Comparison of ENCODE assay signal across 8 cellular contexts in the genomic region with DNA sequence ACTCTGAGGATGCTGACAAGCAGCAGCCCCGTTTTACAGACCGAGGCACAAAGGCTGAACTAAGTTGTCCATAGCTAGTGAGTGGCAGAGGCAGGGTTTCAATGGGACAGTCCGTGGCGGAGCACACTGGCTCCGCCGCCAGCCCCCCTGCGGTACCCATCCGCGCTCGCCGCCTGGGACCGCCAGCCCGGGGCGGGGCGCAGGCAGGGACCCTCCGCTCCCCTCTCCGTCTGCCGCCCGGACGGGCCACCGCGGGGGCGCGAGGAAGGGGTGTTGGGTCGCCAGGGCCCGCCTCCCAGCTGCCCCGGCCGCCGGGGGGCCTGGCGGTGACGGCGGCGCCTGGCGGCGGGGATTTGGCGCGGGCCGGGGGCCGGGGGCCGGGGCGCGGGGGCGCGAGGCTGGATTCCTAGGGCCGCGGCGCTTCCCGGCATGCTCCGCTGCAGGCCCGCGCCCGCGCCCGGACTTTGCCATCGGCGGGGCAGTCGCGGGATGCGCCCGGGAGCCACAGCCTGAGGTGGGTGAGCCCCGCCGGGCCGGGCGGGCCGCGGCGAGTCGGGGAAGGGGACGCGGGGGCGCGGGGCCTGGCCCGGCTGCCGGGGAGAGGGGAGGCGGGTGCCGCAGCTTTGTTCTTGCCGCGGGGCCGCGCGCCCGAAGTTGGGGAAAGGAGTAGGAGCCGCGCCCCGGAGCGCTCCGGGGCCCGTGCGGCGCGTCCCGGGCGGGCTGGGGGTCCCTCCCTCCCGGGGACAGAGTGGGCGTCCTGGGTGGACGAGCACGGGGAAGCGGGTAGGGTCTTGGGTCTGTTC. TPM values are rescaled to one million over a fixed set of nuclear protein-coding genes. Genes with fewer than 3 reads are reported as not detected.
DNase-seq lines count a peak whose midpoint lies in the region; ATAC-seq and TF ChIP-seq lines count a peak whose summit lies in the region.

A gene with protein sequence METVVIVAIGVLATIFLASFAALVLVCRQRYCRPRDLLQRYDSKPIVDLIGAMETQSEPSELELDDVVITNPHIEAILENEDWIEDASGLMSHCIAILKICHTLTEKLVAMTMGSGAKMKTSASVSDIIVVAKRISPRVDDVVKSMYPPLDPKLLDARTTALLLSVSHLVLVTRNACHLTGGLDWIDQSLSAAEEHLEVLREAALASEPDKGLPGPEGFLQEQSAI (plus strand): TSS at position 430 of the 803 bp plus-strand sequence. CDS start 3,376 bp downstream, outside the sequence.

- 1% methylated on average over 47 to 54 of the region's 98 CpGs for WGBS in mesodermal cell (ENCODE audit: insufficient coverage in 2 of 2), 2 experiments
- WGBS in thymus, result 1% methylated on average over 98 of the region's 98 CpGs

- ATAC-seq in HG02759 (IDR thresholded peaks at IDR 0.05; ENCODE audit: unreplicated experiment) (no peak), HG02885 (IDR thresholded peaks at IDR 0.05; ENCODE audit: poor library complexity, unreplicated experiment) (no peak)

- H3K4me3 ChIP-seq in mesodermal cell (ENCODE audit: extremely low read depth, insufficient read depth, low read length, poor library complexity, severe bottlenecking) (peak within 1 kb of the TSS; percentile 82), thymus (ENCODE audit: low read length) (peak within 1 kb of the TSS; percentile 43)

- peaks cover 37% of the 10 kb centered on the region for H3K27me3 ChIP-seq in thymus (ENCODE audit: control insufficient read depth, insufficient read depth)

- DNase-seq in NCI-H2227 (lab: John Stamatoyannopoulos, UW; ENCODE audit: unreplicated experiment) (peak; percentile 52), NCI-H2227 treated with DMSO at 0.1 percent for 48 hours (lab: John Stamatoyannopoulos, UW) (no peak), SK-MEL-5 (ENCODE audit: low read depth, low spot score) (no peak), erythroblast (lab: John Stamatoyannopoulos, UW) (peak; percentile 65 to 67)

- TF ChIP-seq POLR2A in erythroblast (IDR thresholded peaks at IDR 0.05; ENCODE audit: low read length), result no peak

- peaks cover 28% of the 10 kb centered on the region for H3K36me3 ChIP-seq in mesodermal cell (ENCODE audit: control insufficient read depth, insufficient read depth, low read length)
- no peaks in the 10 kb centered on the region for H3K36me3 ChIP-seq in thymus (ENCODE audit: control insufficient read depth, insufficient read depth)

- H3K9me3 ChIP-seq in mesodermal cell (ENCODE audit: control insufficient read depth, low read length) (no peaks in the 10 kb centered on the region), thymus (ENCODE audit: control insufficient read depth) (no peaks in the 10 kb centered on the region)

- in situ Hi-C loops in SK-MEL-5 (cut with HindIII; ENCODE audit: low pct_unique_long_range_greater_than_20kb, low sequenced_read_pairs), result no loop called here

- H3K27ac ChIP-seq in mesodermal cell (ENCODE audit: low read depth, low read length, severe bottlenecking), result peak within 1 kb of the TSS; percentile 86
- H3K27ac ChIP-seq in thymus (ENCODE audit: low read depth), result no peak within 1 kb of the TSS

- H3K4me1 ChIP-seq in mesodermal cell (ENCODE audit: control insufficient read depth, insufficient read depth, low read length, poor library complexity, severe bottlenecking), result no peaks in the 10 kb centered on the region
- no peaks in the 10 kb centered on the region for H3K4me1 ChIP-seq in thymus (ENCODE audit: control insufficient read depth, insufficient read depth, low read length)

RNA-seq across cellular contexts. Expression of the gene that starts here (rescaled TPM):
- total RNA-seq in SK-MEL-5 (2014; rRNA removed; shearing (Covaris generic)), result 86.1 and 98.0 TPM in 2 replicates
- 146 and 155 TPM in 2 replicates for polyA plus RNA-seq in SK-MEL-5 (2015; cell fraction: cytosol; rRNA removed)
- 64.8 and 89.7 TPM in 2 replicates for polyA plus RNA-seq in SK-MEL-5 (2015; cell fraction: nucleus; rRNA removed)
- polyA plus RNA-seq in mesodermal cell (2013, experiment 1 of 2), result 194 TPM
- polyA plus RNA-seq in mesodermal cell (2013, experiment 2 of 2), result 204 TPM
- 6.6 TPM for polyA plus RNA-seq in thymus

Comparison
In these comparisons a context has a peak if more than half of its experiments do, and no peak if none do; other contexts are left out.
1. DNase-seq: peak in NCI-H2227 (single experiment) and erythroblast (2 of 2); none in NCI-H2227 treated with DMSO at 0.1 percent for 48 hours (single experiment) and SK-MEL-5 (single experiment).